In the genomic region with DNA sequence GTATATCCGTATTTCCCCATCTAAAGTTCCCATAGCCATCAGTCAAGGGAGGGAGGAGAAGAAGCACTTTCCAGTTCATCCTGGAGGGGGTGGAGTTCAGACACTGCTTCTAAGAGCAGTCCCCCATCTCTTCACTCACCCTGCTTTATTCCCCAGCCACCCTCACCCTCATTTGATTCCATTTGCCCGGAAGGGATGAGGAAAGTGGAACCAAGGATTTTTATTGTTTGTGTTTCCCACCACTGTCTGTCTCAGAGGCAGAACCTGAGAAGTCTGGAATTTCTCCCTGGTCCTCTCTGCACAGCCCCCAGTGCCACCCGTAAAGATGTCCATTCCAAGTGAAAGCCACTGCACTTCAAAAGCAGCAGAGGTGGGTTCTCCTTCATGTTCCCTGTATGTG, we compare ENCODE assay signal across 9 cellular contexts.
DNase-seq lines count a peak whose midpoint lies in the region; ATAC-seq, FAIRE-seq and TF ChIP-seq lines count a peak whose summit lies in the region.
"Had no signal": no experiment of that assay in that cellular context is flagged by ENCODE, and none has a peak within 500 bp of the region (broad histone marks: within the 10 kb centered on the region; RNA-seq: fewer than 3 reads in every experiment).

No MANE protein-coding gene starts in this region.

- H3K4me1 ChIP-seq in BE2C, result peaks cover 41% of the 10 kb centered on the region
- H3K4me1 ChIP-seq in endothelial cell of umbilical vein (ENCODE audit: control insufficient read depth, extremely low read depth, insufficient read depth, low read length), result peaks cover 52% of the 10 kb centered on the region

- FAIRE-seq in endothelial cell of umbilical vein (lab: Jason Lieb, UNC), result no peak

- ATAC-seq in omental fat pad (ENCODE audit: low FRiP score), result no peak
- ATAC-seq in GM18867 (IDR thresholded peaks at IDR 0.05; ENCODE audit: unreplicated experiment), result no peak
- ATAC-seq in GM18861 (IDR thresholded peaks at IDR 0.05; ENCODE audit: unreplicated experiment), result no peak
- no peak for ATAC-seq in GM21723 (IDR thresholded peaks at IDR 0.05; ENCODE audit: unreplicated experiment)

- H3K27me3 ChIP-seq in BE2C (no peaks in the 10 kb centered on the region), endothelial cell of umbilical vein (ENCODE audit: control insufficient read depth in 2 of 2, insufficient read depth in 2 of 2, low read length in 2 of 2) (no peaks in the 10 kb centered on the region)

- H3K9me3 ChIP-seq in BE2C, result no peaks in the 10 kb centered on the region
- H3K9me3 ChIP-seq in endothelial cell of umbilical vein (replicated peaks; ENCODE audit: control insufficient read depth, insufficient read depth, low read length), result no peaks in the 10 kb centered on the region

- BruUV-seq in endothelial cell of umbilical vein (replicated peaks; lab: Mats Ljungman, UMichigan), result no TSS peak

- DNase-seq in BE2C (peak; percentile 46), NCI-H69 (lab: John Stamatoyannopoulos, UW) (peak; percentile 23), endothelial cell of umbilical vein (ENCODE audit: low read depth, low spot score) (peak; percentile 62), omental fat pad (ENCODE audit: low spot score) (peak; percentile 20), T-helper 1 cell (no peak)
- DNase-seq: activated naive CD8-positive, alpha-beta T cell treated with anti-CD3 and anti-CD28 coated beads for 36 hours had no signal

- TF ChIP-seq CTCF in BE2C (IDR thresholded peaks at IDR 0.05; ENCODE audit: low read depth, low read length), result peak; percentile 45
- peak; percentile 15 to 27 for TF ChIP-seq CTCF in endothelial cell of umbilical vein (IDR thresholded peaks at IDR 0.05; ENCODE audit: extremely low read depth in 1 of 2, insufficient read depth in 1 of 2, low read depth in 1 of 2, low read length in 2 of 2)
- TF ChIP-seq CTCF in omental fat pad (IDR thresholded peaks at IDR 0.05), result no peak

- H3K4me2 ChIP-seq in endothelial cell of umbilical vein (ENCODE audit: insufficient read depth, low read length), result peak overlapping the region; percentile 19

- H3K4me3 ChIP-seq in BE2C (ENCODE audit: low read depth, low read length), result no peak overlapping the region; the same call in 1 of the 2 replicates
- H3K4me3 ChIP-seq in endothelial cell of umbilical vein (replicated peaks in 1 of 3; ENCODE audit: insufficient read depth in 1 of 3, low read depth in 1 of 3, low read length in 3 of 3), result no peak overlapping the region

- intact Hi-C loops in endothelial cell of umbilical vein (cut with micrococcal nuclease), result loop anchor here (1.0 to 5.0 kb wide), 4 partner anchors 24 to 276 kb away; no protein-coding TSS in a partner anchor

- CTCF ChIA-PET in endothelial cell of umbilical vein (lab: Charles Lee), result interaction anchor here (0.9 to 3.4 kb wide), 7 partner anchors 9 to 159 kb away, joined by 3 to 36 read pairs (median 5); no protein-coding TSS in a partner anchor

- H3K9me1 ChIP-seq in endothelial cell of umbilical vein (replicated peaks; ENCODE audit: control insufficient read depth, extremely low read depth, insufficient read depth, low read length), result no peaks in the 10 kb centered on the region

- H4K20me1 ChIP-seq in endothelial cell of umbilical vein (replicated peaks; ENCODE audit: control insufficient read depth, extremely low read depth, insufficient read depth, low read length), result no peaks in the 10 kb centered on the region

- H3K9ac ChIP-seq in endothelial cell of umbilical vein (replicated peaks; ENCODE audit: extremely low read depth, insufficient read depth, low read length), result peak overlapping the region; percentile 84

- no peaks in the 10 kb centered on the region for H3K36me3 ChIP-seq in BE2C
- H3K36me3 ChIP-seq in endothelial cell of umbilical vein (ENCODE audit: control insufficient read depth in 2 of 2, extremely low read depth in 1 of 2, insufficient read depth in 2 of 2, low read length in 2 of 2), result no peaks in the 10 kb centered on the region

- POLR2A ChIA-PET in endothelial cell of umbilical vein (lab: Charles Lee), result interaction anchor here (0.9 to 1.0 kb wide), 2 partner anchors 25 to 137 kb away, joined by 3 read pairs; no protein-coding TSS in a partner anchor

- H3K27ac ChIP-seq in endothelial cell of umbilical vein (ENCODE audit: insufficient read depth, low read depth, low read length), result peak overlapping the region; percentile 99

- H2AFZ ChIP-seq in endothelial cell of umbilical vein (ENCODE audit: low read depth, low read length), result no peak overlapping the region

- no peaks in the 10 kb centered on the region for H3K79me2 ChIP-seq in endothelial cell of umbilical vein (ENCODE audit: control insufficient read depth, insufficient read depth, low read length)

- dilution Hi-C loops in endothelial cell of umbilical vein (cut with MboI; ENCODE audit: extremely low pct_ligation_motif_present, low sequenced_read_pairs), result no loop called here

- TF ChIP-seq POLR2A in endothelial cell of umbilical vein (IDR thresholded peaks at IDR 0.05; ENCODE audit: low read depth, low read length), result no peak

TF ChIP-seq in endothelial cell of umbilical vein, 7 proteins besides CTCF, POLR2A, EP300 and RAD21:
- no peak for TF ChIP-seq MYC (IDR thresholded peaks at IDR 0.05; ENCODE audit: low read depth, low read length)
- no peak for TF ChIP-seq POLR2AphosphoS5 (IDR thresholded peaks at IDR 0.05; ENCODE audit: insufficient read depth, low read depth, low read length)
- TF ChIP-seq EZH2 (IDR thresholded peaks at IDR 0.05; ENCODE audit: borderline replicate concordance, low read depth, low read length, severe bottlenecking), result no peak
- TF ChIP-seq GATA2 (IDR thresholded peaks at IDR 0.05; ENCODE audit: insufficient read depth, insufficient read length, low read depth, low read length), result no peak
- TF ChIP-seq, protein P1, sequence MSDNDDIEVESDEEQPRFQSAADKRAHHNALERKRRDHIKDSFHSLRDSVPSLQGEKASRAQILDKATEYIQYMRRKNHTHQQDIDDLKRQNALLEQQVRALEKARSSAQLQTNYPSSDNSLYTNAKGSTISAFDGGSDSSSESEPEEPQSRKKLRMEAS (IDR thresholded peaks at IDR 0.05; ENCODE audit: insufficient read depth, insufficient read length), result no peak
- TF ChIP-seq FOS (IDR thresholded peaks at IDR 0.05; ENCODE audit: borderline replicate concordance, insufficient read depth, low read length), result no peak
- TF ChIP-seq JUN (IDR thresholded peaks at IDR 0.05; ENCODE audit: borderline replicate concordance, insufficient read depth, insufficient read length, low read depth), result no peak

Comparison
In these comparisons a context has a peak if more than half of its experiments do, and no peak if none do; other contexts are left out.
1. DNase-seq: peak in BE2C (single experiment), NCI-H69 (single experiment), endothelial cell of umbilical vein (single experiment) and omental fat pad (single experiment); none in T-helper 1 cell (0 of 5).
2. CTCF ChIP-seq: peak in BE2C (single experiment) and endothelial cell of umbilical vein (2 of 2); none in omental fat pad (0 of 3).